ENCODE assay signal across 1 cellular context in the genomic region with DNA sequence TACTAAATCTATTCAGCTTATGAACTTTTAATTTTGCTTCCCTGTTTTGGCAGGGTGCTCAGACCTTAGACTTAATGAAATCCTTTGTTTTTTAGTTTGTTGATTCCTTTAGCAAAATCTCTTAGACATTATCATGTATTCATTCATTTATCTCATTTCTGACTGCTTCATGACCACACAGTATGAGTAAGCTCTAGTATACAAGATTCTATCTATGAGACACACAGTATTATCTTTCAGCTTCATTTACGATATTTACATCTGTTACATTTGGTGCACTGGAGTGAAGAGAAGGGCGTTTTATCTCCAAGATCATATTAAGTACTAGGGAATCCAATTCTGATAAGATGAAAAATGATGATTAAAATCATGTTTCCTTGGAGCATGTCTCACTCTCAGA.
TF ChIP-seq lines count a peak whose summit lies in the region.

No MANE protein-coding gene starts in this region.

TF ChIP-seq in SK-N-SH treated with all-trans-retinoic acid at 6 μM for 48 hours, 23 proteins besides CTCF, POLR2A, EP300 and RAD21 (continued from another document):
- TF ChIP-seq, protein P1, sequence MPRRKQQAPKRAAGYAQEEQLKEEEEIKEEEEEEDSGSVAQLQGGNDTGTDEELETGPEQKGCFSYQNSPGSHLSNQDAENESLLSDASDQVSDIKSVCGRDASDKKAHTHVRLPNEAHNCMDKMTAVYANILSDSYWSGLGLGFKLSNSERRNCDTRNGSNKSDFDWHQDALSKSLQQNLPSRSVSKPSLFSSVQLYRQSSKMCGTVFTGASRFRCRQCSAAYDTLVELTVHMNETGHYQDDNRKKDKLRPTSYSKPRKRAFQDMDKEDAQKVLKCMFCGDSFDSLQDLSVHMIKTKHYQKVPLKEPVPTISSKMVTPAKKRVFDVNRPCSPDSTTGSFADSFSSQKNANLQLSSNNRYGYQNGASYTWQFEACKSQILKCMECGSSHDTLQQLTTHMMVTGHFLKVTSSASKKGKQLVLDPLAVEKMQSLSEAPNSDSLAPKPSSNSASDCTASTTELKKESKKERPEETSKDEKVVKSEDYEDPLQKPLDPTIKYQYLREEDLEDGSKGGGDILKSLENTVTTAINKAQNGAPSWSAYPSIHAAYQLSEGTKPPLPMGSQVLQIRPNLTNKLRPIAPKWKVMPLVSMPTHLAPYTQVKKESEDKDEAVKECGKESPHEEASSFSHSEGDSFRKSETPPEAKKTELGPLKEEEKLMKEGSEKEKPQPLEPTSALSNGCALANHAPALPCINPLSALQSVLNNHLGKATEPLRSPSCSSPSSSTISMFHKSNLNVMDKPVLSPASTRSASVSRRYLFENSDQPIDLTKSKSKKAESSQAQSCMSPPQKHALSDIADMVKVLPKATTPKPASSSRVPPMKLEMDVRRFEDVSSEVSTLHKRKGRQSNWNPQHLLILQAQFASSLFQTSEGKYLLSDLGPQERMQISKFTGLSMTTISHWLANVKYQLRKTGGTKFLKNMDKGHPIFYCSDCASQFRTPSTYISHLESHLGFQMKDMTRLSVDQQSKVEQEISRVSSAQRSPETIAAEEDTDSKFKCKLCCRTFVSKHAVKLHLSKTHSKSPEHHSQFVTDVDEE (CRISPR knock-in tag; IDR thresholded peaks at IDR 0.05), result no peak
- TF ChIP-seq GLIS3 (CRISPR knock-in tag; IDR thresholded peaks at IDR 0.05) (no peak), ZNF70 (CRISPR knock-in tag; IDR thresholded peaks at IDR 0.05) (no peak), ISL1 (CRISPR knock-in tag; IDR thresholded peaks at IDR 0.05) (peak; percentile 60), TCF4 (CRISPR knock-in tag; IDR thresholded peaks at IDR 0.05; ENCODE audit: borderline replicate concordance) (peak; percentile 48; the same call in 1 of the 2 replicates)
